1 cellular context compared by ENCODE assay signal in the genomic region with DNA sequence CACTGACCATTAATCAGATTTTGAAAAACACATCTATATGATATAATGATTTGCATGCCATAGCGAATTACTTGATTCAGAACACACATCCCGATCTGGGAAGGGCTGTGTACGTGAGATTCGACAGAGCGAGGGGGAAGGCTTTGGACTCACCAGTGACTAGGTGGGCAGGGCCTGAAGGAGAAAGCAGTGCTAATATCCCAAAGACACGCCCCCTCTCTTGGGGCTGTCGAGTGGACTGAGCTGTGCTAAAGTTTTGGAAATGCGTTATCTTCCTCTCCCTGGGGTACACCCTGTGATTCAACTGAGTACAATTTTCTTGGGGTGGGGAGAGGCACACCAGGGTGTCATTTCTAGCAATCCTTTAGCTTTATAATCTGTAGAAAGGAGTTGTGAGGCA.
TF ChIP-seq lines count a peak whose summit lies in the region.

No MANE protein-coding gene starts in this region.

TF ChIP-seq in GM23338, 12 proteins besides CTCF, POLR2A, EP300 and RAD21 (continued from another document):
- TF ChIP-seq, protein P1, sequence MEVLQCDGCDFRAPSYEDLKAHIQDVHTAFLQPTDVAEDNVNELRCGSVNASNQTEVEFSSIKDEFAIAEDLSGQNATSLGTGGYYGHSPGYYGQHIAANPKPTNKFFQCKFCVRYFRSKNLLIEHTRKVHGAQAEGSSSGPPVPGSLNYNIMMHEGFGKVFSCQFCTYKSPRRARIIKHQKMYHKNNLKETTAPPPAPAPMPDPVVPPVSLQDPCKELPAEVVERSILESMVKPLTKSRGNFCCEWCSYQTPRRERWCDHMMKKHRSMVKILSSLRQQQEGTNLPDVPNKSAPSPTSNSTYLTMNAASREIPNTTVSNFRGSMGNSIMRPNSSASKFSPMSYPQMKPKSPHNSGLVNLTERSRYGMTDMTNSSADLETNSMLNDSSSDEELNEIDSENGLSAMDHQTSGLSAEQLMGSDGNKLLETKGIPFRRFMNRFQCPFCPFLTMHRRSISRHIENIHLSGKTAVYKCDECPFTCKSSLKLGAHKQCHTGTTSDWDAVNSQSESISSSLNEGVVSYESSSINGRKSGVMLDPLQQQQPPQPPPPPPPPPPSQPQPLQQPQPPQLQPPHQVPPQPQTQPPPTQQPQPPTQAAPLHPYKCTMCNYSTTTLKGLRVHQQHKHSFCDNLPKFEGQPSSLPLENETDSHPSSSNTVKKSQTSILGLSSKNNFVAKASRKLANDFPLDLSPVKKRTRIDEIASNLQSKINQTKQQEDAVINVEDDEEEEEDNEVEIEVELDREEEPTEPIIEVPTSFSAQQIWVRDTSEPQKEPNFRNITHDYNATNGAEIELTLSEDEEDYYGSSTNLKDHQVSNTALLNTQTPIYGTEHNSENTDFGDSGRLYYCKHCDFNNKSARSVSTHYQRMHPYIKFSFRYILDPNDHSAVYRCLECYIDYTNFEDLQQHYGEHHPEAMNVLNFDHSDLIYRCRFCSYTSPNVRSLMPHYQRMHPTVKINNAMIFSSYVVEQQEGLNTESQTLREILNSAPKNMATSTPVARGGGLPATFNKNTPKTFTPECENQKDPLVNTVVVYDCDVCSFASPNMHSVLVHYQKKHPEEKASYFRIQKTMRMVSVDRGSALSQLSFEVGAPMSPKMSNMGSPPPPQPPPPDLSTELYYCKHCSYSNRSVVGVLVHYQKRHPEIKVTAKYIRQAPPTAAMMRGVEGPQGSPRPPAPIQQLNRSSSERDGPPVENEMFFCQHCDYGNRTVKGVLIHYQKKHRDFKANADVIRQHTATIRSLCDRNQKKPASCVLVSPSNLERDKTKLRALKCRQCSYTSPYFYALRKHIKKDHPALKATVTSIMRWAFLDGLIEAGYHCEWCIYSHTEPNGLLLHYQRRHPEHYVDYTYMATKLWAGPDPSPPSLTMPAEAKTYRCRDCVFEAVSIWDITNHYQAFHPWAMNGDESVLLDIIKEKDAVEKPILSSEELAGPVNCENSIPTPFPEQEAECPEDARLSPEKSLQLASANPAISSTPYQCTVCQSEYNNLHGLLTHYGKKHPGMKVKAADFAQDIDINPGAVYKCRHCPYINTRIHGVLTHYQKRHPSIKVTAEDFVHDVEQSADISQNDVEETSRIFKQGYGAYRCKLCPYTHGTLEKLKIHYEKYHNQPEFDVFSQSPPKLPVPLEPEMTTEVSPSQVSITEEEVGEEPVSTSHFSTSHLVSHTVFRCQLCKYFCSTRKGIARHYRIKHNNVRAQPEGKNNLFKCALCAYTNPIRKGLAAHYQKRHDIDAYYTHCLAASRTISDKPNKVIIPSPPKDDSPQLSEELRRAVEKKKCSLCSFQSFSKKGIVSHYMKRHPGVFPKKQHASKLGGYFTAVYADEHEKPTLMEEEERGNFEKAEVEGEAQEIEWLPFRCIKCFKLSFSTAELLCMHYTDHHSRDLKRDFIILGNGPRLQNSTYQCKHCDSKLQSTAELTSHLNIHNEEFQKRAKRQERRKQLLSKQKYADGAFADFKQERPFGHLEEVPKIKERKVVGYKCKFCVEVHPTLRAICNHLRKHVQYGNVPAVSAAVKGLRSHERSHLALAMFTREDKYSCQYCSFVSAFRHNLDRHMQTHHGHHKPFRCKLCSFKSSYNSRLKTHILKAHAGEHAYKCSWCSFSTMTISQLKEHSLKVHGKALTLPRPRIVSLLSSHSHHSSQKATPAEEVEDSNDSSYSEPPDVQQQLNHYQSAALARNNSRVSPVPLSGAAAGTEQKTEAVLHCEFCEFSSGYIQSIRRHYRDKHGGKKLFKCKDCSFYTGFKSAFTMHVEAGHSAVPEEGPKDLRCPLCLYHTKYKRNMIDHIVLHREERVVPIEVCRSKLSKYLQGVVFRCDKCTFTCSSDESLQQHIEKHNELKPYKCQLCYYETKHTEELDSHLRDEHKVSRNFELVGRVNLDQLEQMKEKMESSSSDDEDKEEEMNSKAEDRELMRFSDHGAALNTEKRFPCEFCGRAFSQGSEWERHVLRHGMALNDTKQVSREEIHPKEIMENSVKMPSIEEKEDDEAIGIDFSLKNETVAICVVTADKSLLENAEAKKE (CRISPR knock-in tag; IDR thresholded peaks at IDR 0.05), result no peak
